In the genomic region with DNA sequence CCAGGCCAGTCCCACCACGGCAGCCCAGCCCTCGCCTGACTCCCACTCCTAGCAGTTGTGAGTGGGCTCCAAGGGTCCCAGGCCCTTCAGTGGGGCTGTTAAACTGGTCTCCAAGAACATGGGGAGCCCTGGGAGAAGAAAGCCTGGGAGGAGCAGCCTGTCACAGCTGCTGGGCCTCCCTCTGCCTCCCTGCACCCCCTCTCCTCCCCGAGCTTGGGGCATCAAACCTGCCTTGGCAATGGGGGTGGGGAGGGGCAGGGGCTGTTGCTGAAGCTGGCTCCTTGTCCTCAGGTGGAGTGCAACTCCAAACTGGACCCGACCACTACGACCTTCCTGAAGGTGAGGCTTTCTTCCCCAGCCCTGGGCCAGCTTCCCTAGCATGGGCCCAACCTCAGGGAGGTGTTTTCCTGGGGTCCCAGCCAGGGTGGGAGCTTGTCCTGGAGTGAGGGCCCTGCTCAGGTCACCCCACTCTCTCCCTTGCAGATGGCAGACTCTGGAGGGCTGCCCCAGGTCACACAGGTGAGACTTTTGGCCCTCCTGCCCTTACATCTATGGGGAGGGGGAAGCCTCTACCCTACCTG, we compare ENCODE assay signal across 25 cellular contexts. TPM values are rescaled to one million over a fixed set of nuclear protein-coding genes. Genes with fewer than 3 reads are reported as not detected.
DNase-seq lines count a peak whose midpoint lies in the region; ATAC-seq and TF ChIP-seq lines count a peak whose summit lies in the region.
"Had no signal": no experiment of that assay in that cellular context is flagged by ENCODE, and none has a peak within 500 bp of the region (broad histone marks: within the 10 kb centered on the region; RNA-seq: fewer than 3 reads in every experiment).

No MANE protein-coding gene starts in this region.

- peaks cover 1% of the 10 kb centered on the region for H3K36me3 Mint-ChIP-seq in activated T-helper 1 cell treated with anti-CD3 and anti-CD28 coated beads, Interleukin-12 subunit alpha, Interleukin-12 subunit beta, Interleukin-2, Interleukin-4 antibody, amounts not matched to agents 30 ng/mL and 10 ng/mL and 1 ng/mL, durations not matched to agents 14 hours and 24 hours and 36 hours (ENCODE audit: low read depth)
- H3K36me3 Mint-ChIP-seq: CD8-positive, alpha-beta T cell had no signal

- DNase-seq in activated CD4-positive, CD25-positive, alpha-beta regulatory T cell treated with anti-CD3 and anti-CD28 coated beads, Interleukin-2, amount 50 U/mL, for 72 hours, result peak; percentile 11
- DNase-seq in activated CD4-positive, CD25-positive, alpha-beta regulatory T cell (lab: John Stamatoyannopoulos, UW), result no peak
- DNase-seq in left cardiac atrium (peak; percentile 15), cardiac septum (ENCODE audit: low spot score) (no peak), ovary (peak in 3 of 5 donors; percentile 2 to 23 (median 6)), foreskin fibroblast (no peak), AG20443 (ENCODE audit: low spot score) (no peak)
- no peak for DNase-seq in activated T-helper 1 cell treated with anti-CD3 and anti-CD28 coated beads, Interleukin-12 subunit alpha, Interleukin-12 subunit beta, Interleukin-2, Interleukin-4 antibody, amounts not matched to agents 30 ng/mL and 10 ng/mL and 1 ng/mL, durations not matched to agents 14 hours and 24 hours and 36 hours (ENCODE audit: low spot score)
- DNase-seq: ACHN, DND-41, GM23248, H9, HFFc6, MM.1S, NCI-H1048, NCI-H1417 treated with DMSO at 0.1 percent for 48 hours, NCI-H187, NCI-H446 treated with DMSO at 0.1 percent for 48 hours, NCI-H526 treated with DMSO at 0.1 percent for 48 hours, Right ventricle myocardium superior had no signal

- no peaks in the 10 kb centered on the region for H3K9me3 ChIP-seq in ovary
- H3K9me3 ChIP-seq: BLaER1 treated with 17β-estradiol and CSF1 and Interleukin-3, amounts not matched to agents 10 nM and 100 nM had no signal

- H3K4me1 ChIP-seq in ovary (ENCODE audit: insufficient read depth), result no peaks in the 10 kb centered on the region

- H3K4me3 Mint-ChIP-seq in activated T-helper 1 cell treated with anti-CD3 and anti-CD28 coated beads, Interleukin-12 subunit alpha, Interleukin-12 subunit beta, Interleukin-2, Interleukin-4 antibody, amounts not matched to agents 30 ng/mL and 10 ng/mL and 1 ng/mL, durations not matched to agents 14 hours and 24 hours and 36 hours, result no peak overlapping the region
- H3K4me3 Mint-ChIP-seq: CD8-positive, alpha-beta T cell; H9; HFFc6 had no signal

- TF ChIP-seq CTCF in ovary (IDR thresholded peaks at IDR 0.05) (no peak), foreskin fibroblast (IDR thresholded peaks at IDR 0.05; ENCODE audit: low read depth, low read length) (no peak)

- WGBS in ovary, 3 donors, result 63 to 74% (median 71%) methylated on average over 4 to 5 of the region's 5 CpGs

- H3K27ac ChIP-seq in ovary, result no peak overlapping the region
- H3K27ac ChIP-seq: 22Rv1; BLaER1 treated with 17β-estradiol and CSF1 and Interleukin-3, amounts not matched to agents 10 nM and 100 nM; GM23248 had no signal

- no peak overlapping the region for H3K27ac Mint-ChIP-seq in activated T-helper 1 cell treated with anti-CD3 and anti-CD28 coated beads, Interleukin-12 subunit alpha, Interleukin-12 subunit beta, Interleukin-2, Interleukin-4 antibody, amounts not matched to agents 30 ng/mL and 10 ng/mL and 1 ng/mL, durations not matched to agents 14 hours and 24 hours and 36 hours
- H3K27ac Mint-ChIP-seq: CD8-positive, alpha-beta T cell; HFFc6 had no signal

- ATAC-seq in left cardiac atrium, result no peak
- ATAC-seq: CD8-positive, alpha-beta T cell; GM12878; K562 had no signal

- no peaks in the 10 kb centered on the region for H3K36me3 ChIP-seq in ovary

- H3K4me3 ChIP-seq in ovary (no peak overlapping the region), foreskin fibroblast (ENCODE audit: low read depth in 1 of 2, low read length in 2 of 2) (no peak overlapping the region)
- H3K4me3 ChIP-seq: BLaER1 treated with 17β-estradiol and CSF1 and Interleukin-3, amounts not matched to agents 10 nM and 100 nM; GM12878; GM23248; K562 had no signal

- H3K4me1 Mint-ChIP-seq in activated T-helper 1 cell treated with anti-CD3 and anti-CD28 coated beads, Interleukin-12 subunit alpha, Interleukin-12 subunit beta, Interleukin-2, Interleukin-4 antibody, amounts not matched to agents 30 ng/mL and 10 ng/mL and 1 ng/mL, durations not matched to agents 14 hours and 24 hours and 36 hours (ENCODE audit: low read depth), result peaks cover 1% of the 10 kb centered on the region

- H3K27me3 Mint-ChIP-seq in activated T-helper 1 cell treated with anti-CD3 and anti-CD28 coated beads, Interleukin-12 subunit alpha, Interleukin-12 subunit beta, Interleukin-2, Interleukin-4 antibody, amounts not matched to agents 30 ng/mL and 10 ng/mL and 1 ng/mL, durations not matched to agents 14 hours and 24 hours and 36 hours (ENCODE audit: insufficient read depth), result no peaks in the 10 kb centered on the region

- H3K27me3 ChIP-seq in ovary, result no peaks in the 10 kb centered on the region
- H3K27me3 ChIP-seq: BLaER1 treated with 17β-estradiol and CSF1 and Interleukin-3, amounts not matched to agents 10 nM and 100 nM had no signal

- TF ChIP-seq EP300 in ovary (IDR thresholded peaks at IDR 0.05), result no peak

- no peak for TF ChIP-seq POLR2A in ovary (IDR thresholded peaks at IDR 0.05)

- H3K9me3 Mint-ChIP-seq in activated T-helper 1 cell treated with anti-CD3 and anti-CD28 coated beads, Interleukin-12 subunit alpha, Interleukin-12 subunit beta, Interleukin-2, Interleukin-4 antibody, amounts not matched to agents 30 ng/mL and 10 ng/mL and 1 ng/mL, durations not matched to agents 14 hours and 24 hours and 36 hours, result no peaks in the 10 kb centered on the region
- H3K9me3 Mint-ChIP-seq: CD8-positive, alpha-beta T cell; H9; HFFc6 had no signal

- intact Hi-C loops in left cardiac atrium (cut with DNase I) (no loop called here), cardiac septum (cut with DNase I) (no loop called here), ovary (cut with DNase I) (loop anchor here in 1 of 4 donors (10.0 kb wide), 1 partner anchor 944 kb away; no protein-coding TSS in a partner anchor)
- intact Hi-C loops in activated T-helper 1 cell treated with anti-CD3 and anti-CD28 coated beads, Interleukin-12 subunit alpha, Interleukin-12 subunit beta, Interleukin-2, Interleukin-4 antibody, amounts not matched to agents 30 ng/mL and 10 ng/mL and 1 ng/mL, durations not matched to agents 14 hours and 24 hours and 36 hours (cut with micrococcal nuclease), result no loop called here

RNA-seq across cellular contexts. Expression of a gene that starts 6.6 kb away (rescaled TPM):
- total RNA-seq in left cardiac atrium (10 to 100 TPM; 10.7 to 10.8 TPM), cardiac septum (12.4 TPM), ovary (10 to 100 TPM; 16.5 to 28.4 (median 19.3) TPM)
- 10 to 100 TPM; 12.5 to 14.8 TPM for polyA plus RNA-seq in ovary
- total RNA-seq in activated T-helper 1 cell treated with anti-CD3 and anti-CD28 coated beads, Interleukin-12 subunit alpha, Interleukin-12 subunit beta, Interleukin-2, Interleukin-4 antibody, amounts not matched to agents 30 ng/mL and 10 ng/mL and 1 ng/mL, durations not matched to agents 14 hours and 24 hours and 36 hours, result 32.1 and 34.9 TPM in 2 replicates

RNA-seq across cellular contexts. Expression of a gene that starts 8.8 kb away (rescaled TPM):
- total RNA-seq in left cardiac atrium (100 to 1,000 TPM; 121 to 153 TPM), cardiac septum (607 TPM), ovary (10 to 100 TPM in 1 of 7 donors, 1 to 10 TPM in 6; 1.6 to 10.5 (median 2.6) TPM)
- polyA plus RNA-seq in ovary, result 1 to 10 TPM; 3.7 to 5.5 TPM
- total RNA-seq in activated T-helper 1 cell treated with anti-CD3 and anti-CD28 coated beads, Interleukin-12 subunit alpha, Interleukin-12 subunit beta, Interleukin-2, Interleukin-4 antibody, amounts not matched to agents 30 ng/mL and 10 ng/mL and 1 ng/mL, durations not matched to agents 14 hours and 24 hours and 36 hours, result 1.5 and 1.7 TPM in 2 replicates
- total RNA-seq: CD8-positive, alpha-beta T cell had no signal

Comparison
In these comparisons a context has a peak if more than half of its experiments do, and no peak if none do; other contexts are left out.
1. DNase-seq: peak in activated CD4-positive, CD25-positive, alpha-beta regulatory T cell treated with anti-CD3 and anti-CD28 coated beads, Interleukin-2, amount 50 U/mL, for 72 hours (single experiment), left cardiac atrium (single experiment) and ovary (3 of 5); none in activated CD4-positive, CD25-positive, alpha-beta regulatory T cell (0 of 4), cardiac septum (single experiment), foreskin fibroblast (0 of 2), AG20443 (single experiment) and activated T-helper 1 cell treated with anti-CD3 and anti-CD28 coated beads, Interleukin-12 subunit alpha, Interleukin-12 subunit beta, Interleukin-2, Interleukin-4 antibody, amounts not matched to agents 30 ng/mL and 10 ng/mL and 1 ng/mL, durations not matched to agents 14 hours and 24 hours and 36 hours (single experiment).
2. RNA of a gene that starts 8.8 kb away (total RNA-seq): 607 TPM in cardiac septum (single experiment) and 121 to 153 TPM in left cardiac atrium; 1.6 to 10.5 TPM in ovary and 1.5 to 1.7 TPM in activated T-helper 1 cell treated with anti-CD3 and anti-CD28 coated beads, Interleukin-12 subunit alpha, Interleukin-12 subunit beta, Interleukin-2, Interleukin-4 antibody, amounts not matched to agents 30 ng/mL and 10 ng/mL and 1 ng/mL, durations not matched to agents 14 hours and 24 hours and 36 hours; every median in the first group is over 10 times any median in the second.